Comparison of ENCODE assay signal across 8 cellular contexts in genomic region chr12:9283346-9284095, GRCh38.
DNase-seq lines count a peak whose midpoint lies in the region; ATAC-seq and TF ChIP-seq lines count a peak whose summit lies in the region.
"Not testable (repeated sequence)": the region's sequence is repeated elsewhere in the genome, so short reads cannot be mapped to it uniquely, and the experiment has no call there.

No MANE protein-coding gene starts in this region.

- peak overlapping the region; percentile 94 for H3K4me3 Mint-ChIP-seq in CD8-positive, alpha-beta T cell

- peak; percentile 63 to 87 (median 74) for DNase-seq in CD8-positive, alpha-beta T cell
- peak; percentile 90 for DNase-seq in Karpas-422
- peak; percentile 33 for DNase-seq in Panc1 (ENCODE audit: low read depth, low spot score)
- DNase-seq in activated T-cell treated with anti-CD3 and anti-CD28 coated beads for 48 hours (ENCODE audit: low read depth), result peak; percentile 59
- DNase-seq in epithelial cell of prostate (ENCODE audit: low read depth, low spot score), result not testable (repeated sequence)
- peak; percentile 80 for DNase-seq in midbrain (lab: John Stamatoyannopoulos, UW)
- DNase-seq in stimulated activated CD8-positive, alpha-beta memory T cell treated with anti-CD3 and anti-CD28 coated beads, Interleukin-12 subunit alpha, Interleukin-12 subunit beta, amount 100 ng/mL, for 1 hour (ENCODE audit: low read depth), result peak; percentile 55

- not testable (repeated sequence) for H3K27me3 Mint-ChIP-seq in CD8-positive, alpha-beta T cell (ENCODE audit: low read depth)

- not testable (repeated sequence) for H3K36me3 ChIP-seq in CD8-positive, alpha-beta T cell (ENCODE audit: insufficient read depth, low read length); Karpas-422 (ENCODE audit: insufficient read depth, low read length); Panc1 (ENCODE audit: control insufficient read depth, insufficient read depth, low read length)

- H4K20me1 ChIP-seq in Karpas-422 (ENCODE audit: insufficient read depth, low read depth, low read length), result not testable (repeated sequence)

- peak overlapping the region; percentile 61 for H3K4me3 ChIP-seq in CD8-positive, alpha-beta T cell (ENCODE audit: low read depth, low read length)
- H3K4me3 ChIP-seq in Karpas-422 (ENCODE audit: low read length) (peak overlapping the region; percentile 69), Panc1 (ENCODE audit: low read depth in 2 of 2, low read length in 2 of 2) (peak overlapping the region; percentile 51 to 63)

- not testable (repeated sequence) for H3K9me3 Mint-ChIP-seq in CD8-positive, alpha-beta T cell

- POLR2A ChIA-PET in CD8-positive, alpha-beta T cell (lab: Charles Lee); Panc1 (lab: Charles Lee): not testable (repeated sequence)

- not testable (repeated sequence) for H3K36me3 Mint-ChIP-seq in CD8-positive, alpha-beta T cell

- H3K9ac ChIP-seq in Karpas-422 (ENCODE audit: low read length), result peak overlapping the region; percentile 72

- peak overlapping the region; percentile 89 for H3K27ac Mint-ChIP-seq in CD8-positive, alpha-beta T cell

- intact Hi-C loops in CD8-positive, alpha-beta T cell (cut with DNase I, micrococcal nuclease), result loop anchor here in 1 of 2 experiments (5.0 kb wide), 1 partner anchor 336 kb away; the partner anchor contains the start of gene M6PR
- intact Hi-C loops in Panc1 (cut with micrococcal nuclease; ENCODE audit: unreplicated experiment), result not testable (repeated sequence)

- peak; percentile 92 for ATAC-seq in CD8-positive, alpha-beta T cell
- ATAC-seq in GM21528 (IDR thresholded peaks at IDR 0.05; ENCODE audit: low FRiP score, unreplicated experiment) (peak; percentile 86), Panc1 (peak; percentile 100)

- CTCF ChIA-PET in CD8-positive, alpha-beta T cell (lab: Charles Lee); Panc1 (lab: Charles Lee): not testable (repeated sequence)

- H3K9me3 ChIP-seq in CD8-positive, alpha-beta T cell (ENCODE audit: low read length); Karpas-422 (ENCODE audit: low read length); Panc1 (ENCODE audit: control insufficient read depth, insufficient read depth, low read depth, low read length): not testable (repeated sequence)

- not testable (repeated sequence) for H3K79me2 ChIP-seq in Karpas-422 (ENCODE audit: low read length)

- not testable (repeated sequence) for H3K9me2 ChIP-seq in Karpas-422 (replicated peaks; ENCODE audit: insufficient read depth, low read length)

- peak overlapping the region; percentile 85 for H3K4me2 ChIP-seq in Karpas-422 (ENCODE audit: low read depth, low read length, poor library complexity, severe bottlenecking)

- not testable (repeated sequence) for H3K4me1 Mint-ChIP-seq in CD8-positive, alpha-beta T cell (ENCODE audit: low read depth)

- BruUV-seq in Panc1 (replicated peaks; lab: Mats Ljungman, UMichigan), result TSS peak; percentile 66

- in situ Hi-C loops in Panc1 (cut with HindIII; ENCODE audit: low pct_unique_long_range_greater_than_20kb, low sequenced_read_pairs), result not testable (repeated sequence)

- not testable (repeated sequence) for H3K27me3 ChIP-seq in CD8-positive, alpha-beta T cell (ENCODE audit: insufficient read depth, low read length); Karpas-422 (ENCODE audit: low read length); Panc1 (ENCODE audit: control insufficient read depth, insufficient read depth, low read length)

- not testable (repeated sequence) for H3K4me1 ChIP-seq in CD8-positive, alpha-beta T cell (ENCODE audit: insufficient read depth, low read length); Karpas-422 (ENCODE audit: low read length); Panc1 (ENCODE audit: control insufficient read depth, insufficient read depth, low read length)

- H2AFZ ChIP-seq in Karpas-422 (ENCODE audit: low read length), result peak overlapping the region; percentile 96

- TF ChIP-seq CTCF in CD8-positive, alpha-beta T cell (IDR thresholded peaks at IDR 0.05); Panc1 (IDR thresholded peaks at IDR 0.05): not testable (repeated sequence)

- H3K27ac ChIP-seq in CD8-positive, alpha-beta T cell (ENCODE audit: low read depth, low read length), result peak overlapping the region; percentile 33
- peak overlapping the region; percentile 60 for H3K27ac ChIP-seq in Karpas-422 (ENCODE audit: low read length)
- peak overlapping the region; percentile 60 for H3K27ac ChIP-seq in Panc1 (ENCODE audit: low read length)
- peak overlapping the region; percentile 24 for H3K27ac ChIP-seq in epithelial cell of prostate
